In genomic region chr6:90284236-90284744, GRCh38 we compare ENCODE assay signal across 8 cellular contexts. TPM values are rescaled to one million over a fixed set of nuclear protein-coding genes. Genes with fewer than 3 reads are reported as not detected.
A peak's percentile ranks its signal among the peaks of the same experiment; 100 is the strongest.
DNase-seq lines count a peak whose midpoint lies in the region; ATAC-seq and TF ChIP-seq lines count a peak whose summit lies in the region.

No MANE protein-coding gene starts in this region.

- POLR2A ChIA-PET in activated CD8-positive, alpha-beta T cell treated with anti-CD3 and anti-CD28 coated beads, Interleukin-2, amount 10 ng/mL, durations not matched to agents 7 days and 5 days (lab: Charles Lee), result interaction anchor here (0.6 to 5.2 kb wide), 25 partner anchors 10 to 206 kb away, joined by 3 to 48 read pairs (median 4); partner anchors contain the start of gene BACH2

- TF ChIP-seq CTCF in fibroblast of pulmonary artery (IDR thresholded peaks at IDR 0.05; ENCODE audit: low read length, missing control alignments) (peak; percentile 24), osteocyte (IDR thresholded peaks at IDR 0.05) (no peak)

- peaks cover 84% of the 10 kb centered on the region for H3K4me1 Mint-ChIP-seq in activated CD8-positive, alpha-beta T cell treated with anti-CD3 and anti-CD28 coated beads, Interleukin-2, amount 10 ng/mL, durations not matched to agents 7 days and 5 days (ENCODE audit: low read depth)
- peaks cover 21% of the 10 kb centered on the region for H3K4me1 Mint-ChIP-seq in osteocyte (ENCODE audit: unreplicated experiment)

- DNase-seq in Daoy (ENCODE audit: low read depth) (peak; percentile 87), KBM-7 (peak; percentile 42), fibroblast of pulmonary artery (ENCODE audit: low read depth) (peak; percentile 87), osteocyte (ENCODE audit: extremely low spot score, unreplicated experiment) (no peak), cerebellar cortex (ENCODE audit: low spot score) (no peak), NCI-H1092 treated with DMSO at 0.1 percent for 48 hours (lab: John Stamatoyannopoulos, UW) (no peak)
- DNase-seq in activated CD8-positive, alpha-beta T cell treated with anti-CD3 and anti-CD28 coated beads, Interleukin-2, amount 10 ng/mL, durations not matched to agents 7 days and 5 days, result peak; percentile 64

- peak; percentile 8 for ATAC-seq in GM21786 (IDR thresholded peaks at IDR 0.05; ENCODE audit: unreplicated experiment)
- ATAC-seq in activated CD8-positive, alpha-beta T cell treated with anti-CD3 and anti-CD28 coated beads, Interleukin-2, amount 10 ng/mL, durations not matched to agents 7 days and 5 days, result peak; percentile 64

- peak overlapping the region; percentile 75 for H3K4me3 Mint-ChIP-seq in activated CD8-positive, alpha-beta T cell treated with anti-CD3 and anti-CD28 coated beads, Interleukin-2, amount 10 ng/mL, durations not matched to agents 7 days and 5 days
- peak overlapping the region; percentile 71 for H3K4me3 Mint-ChIP-seq in osteocyte (ENCODE audit: unreplicated experiment)

- H3K9me3 Mint-ChIP-seq in activated CD8-positive, alpha-beta T cell treated with anti-CD3 and anti-CD28 coated beads, Interleukin-2, amount 10 ng/mL, durations not matched to agents 7 days and 5 days (ENCODE audit: insufficient read depth), result peaks cover 12% of the 10 kb centered on the region
- no peaks in the 10 kb centered on the region for H3K9me3 Mint-ChIP-seq in osteocyte (ENCODE audit: unreplicated experiment)

- CTCF ChIA-PET in activated CD8-positive, alpha-beta T cell treated with anti-CD3 and anti-CD28 coated beads, Interleukin-2, amount 10 ng/mL, durations not matched to agents 7 days and 5 days (lab: Charles Lee), result interaction anchor here (0.7 to 8.3 kb wide), 28 partner anchors 9 to 348 kb away, joined by 3 to 253 read pairs (median 6); no protein-coding TSS in a partner anchor

- peak overlapping the region; percentile 78 for H3K27ac Mint-ChIP-seq in activated CD8-positive, alpha-beta T cell treated with anti-CD3 and anti-CD28 coated beads, Interleukin-2, amount 10 ng/mL, durations not matched to agents 7 days and 5 days
- H3K27ac Mint-ChIP-seq in osteocyte (ENCODE audit: unreplicated experiment), result peak overlapping the region; percentile 94

- no peak overlapping the region for H3K4me3 ChIP-seq in fibroblast of pulmonary artery (replicated peaks; ENCODE audit: low read depth, low read length)

- no peaks in the 10 kb centered on the region for H3K27me3 Mint-ChIP-seq in activated CD8-positive, alpha-beta T cell treated with anti-CD3 and anti-CD28 coated beads, Interleukin-2, amount 10 ng/mL, durations not matched to agents 7 days and 5 days (ENCODE audit: low read depth)
- H3K27me3 Mint-ChIP-seq in osteocyte (ENCODE audit: unreplicated experiment), result peaks cover 23% of the 10 kb centered on the region

- H3K36me3 Mint-ChIP-seq in activated CD8-positive, alpha-beta T cell treated with anti-CD3 and anti-CD28 coated beads, Interleukin-2, amount 10 ng/mL, durations not matched to agents 7 days and 5 days (ENCODE audit: low read depth), result peaks cover 43% of the 10 kb centered on the region
- H3K36me3 Mint-ChIP-seq in osteocyte (ENCODE audit: unreplicated experiment), result no peaks in the 10 kb centered on the region

- in situ Hi-C loops in KBM-7 (cut with MboI; ENCODE audit: low pct_unique_long_range_greater_than_20kb, low sequenced_read_pairs), result no loop called here

RNA-seq across cellular contexts. Expression of gene BACH2, which starts 12.4 kb away (rescaled TPM):
- total RNA-seq in Daoy (2014; rRNA removed; shearing (Covaris generic)), result 0.46 and 0.60 TPM in 2 replicates
- total RNA-seq in activated CD8-positive, alpha-beta T cell treated with anti-CD3 and anti-CD28 coated beads, Interleukin-2, amount 10 ng/mL, durations not matched to agents 7 days and 5 days, result 10 to 100 TPM; 61.3 to 70.9 TPM
- total RNA-seq in osteocyte, result 1.6 and 2.6 TPM in 2 replicates

Comparison
In these comparisons a context has a peak if more than half of its experiments do, and no peak if none do; other contexts are left out.
1. DNase-seq: peak in Daoy (single experiment), KBM-7 (single experiment), activated CD8-positive, alpha-beta T cell treated with anti-CD3 and anti-CD28 coated beads, Interleukin-2, amount 10 ng/mL, durations not matched to agents 7 days and 5 days (single experiment) and fibroblast of pulmonary artery (single experiment); none in osteocyte (single experiment), cerebellar cortex (single experiment) and NCI-H1092 treated with DMSO at 0.1 percent for 48 hours (single experiment).
2. RNA of gene BACH2, which starts 12.4 kb away (total RNA-seq): 61.3 to 70.9 TPM in activated CD8-positive, alpha-beta T cell treated with anti-CD3 and anti-CD28 coated beads, Interleukin-2, amount 10 ng/mL, durations not matched to agents 7 days and 5 days; 1.6 to 2.6 TPM in osteocyte and 0.46 to 0.60 TPM in Daoy; every median in the first group is over 10 times any median in the second.